1 cellular context compared by ENCODE assay signal in genomic region chr1:16868787-16869186, GRCh38. TPM values are rescaled to one million over a fixed set of nuclear protein-coding genes. Genes with fewer than 3 reads are reported as not detected.
"Had no signal": no experiment of that assay in that cellular context is flagged by ENCODE, and none has a peak within 500 bp of the region (broad histone marks: within the 10 kb centered on the region; RNA-seq: fewer than 3 reads in every experiment).

No MANE protein-coding gene starts in this region.

RNA-seq across cellular contexts. Expression of gene RNU1-2, which starts 27.0 kb away (rescaled TPM):
- total RNA-seq: G401 had no signal
